In the genomic region with DNA sequence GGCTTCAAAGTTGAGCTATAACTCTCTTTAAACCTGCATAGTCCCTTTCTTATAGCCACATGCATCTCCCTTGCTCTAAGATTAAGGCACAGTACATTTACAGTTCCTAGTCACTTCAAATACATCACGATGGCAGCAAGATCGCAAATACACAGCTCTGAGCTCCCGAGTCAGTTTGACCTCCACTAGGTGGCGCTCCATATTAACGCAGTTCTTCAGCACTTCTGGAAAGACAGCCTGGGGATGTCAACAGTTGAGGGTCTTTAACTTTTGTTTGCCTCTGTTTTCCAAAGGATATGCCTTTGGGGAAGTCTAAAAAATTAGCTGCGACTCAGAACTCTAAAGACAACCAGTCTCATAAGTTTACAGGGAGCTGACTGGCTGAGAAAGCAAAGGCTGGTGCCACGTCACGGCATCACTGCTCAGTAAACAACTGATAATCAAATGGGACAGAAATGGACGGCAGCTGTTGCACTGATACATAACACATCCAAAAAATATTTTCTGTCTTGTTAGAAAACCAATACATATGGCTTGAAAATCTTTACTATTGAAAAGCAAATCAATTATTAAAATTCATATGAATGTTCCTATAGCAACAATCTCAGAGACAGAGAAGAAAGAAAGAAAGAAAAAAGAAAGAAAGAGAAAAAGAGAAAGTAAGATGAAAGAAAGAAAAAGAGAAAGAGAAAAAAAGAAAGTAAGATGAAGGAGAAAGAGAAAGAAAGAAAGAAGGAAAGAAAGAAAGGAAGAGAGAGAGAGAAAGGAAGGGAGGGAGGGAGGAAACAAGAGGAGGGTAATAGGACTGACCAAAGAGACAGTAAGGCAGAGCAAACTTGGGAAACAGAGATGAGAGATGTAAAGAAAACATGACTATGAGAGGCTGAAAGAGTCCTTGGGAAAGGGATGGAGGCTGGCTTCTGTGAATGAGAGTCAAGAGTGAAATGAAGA, we compare ENCODE assay signal across 8 cellular contexts.
DNase-seq lines count a peak whose midpoint lies in the region; ATAC-seq and TF ChIP-seq lines count a peak whose summit lies in the region.

No MANE protein-coding gene starts in this region.

- H3K4me1 Mint-ChIP-seq in Calu3 (ENCODE audit: low read depth, unreplicated experiment): no peaks in the 10 kb centered on the region

- in situ Hi-C loops in T47D (cut with HindIII; ENCODE audit: low pct_unique_long_range_greater_than_20kb, low sequenced_read_pairs): no loop called here

- no peaks in the 10 kb centered on the region for H3K9me3 Mint-ChIP-seq in Calu3 (ENCODE audit: low read depth, unreplicated experiment)

- peak; percentile 50 for DNase-seq in Calu3
- DNase-seq in NCI-H82 treated with DMSO at 0.1 percent for 48 hours (lab: John Stamatoyannopoulos, UW; ENCODE audit: unreplicated experiment): peak; percentile 60
- DNase-seq in T47D (ENCODE audit: low read depth in 1 of 2, low spot score in 1 of 2): peak; percentile 9 to 69
- DNase-seq in islet precursor cell: peak; percentile 72
- peak; percentile 49 for DNase-seq in stimulated activated CD8-positive, alpha-beta memory T cell treated with anti-CD3 and anti-CD28 coated beads, Interleukin-4, amount 100 ng/mL, for 48 hours
- DNase-seq in T-helper 9 cell: no peak

- CTCF ChIA-PET in Calu3 (lab: Charles Lee): no interaction called here

- H3K4me3 Mint-ChIP-seq in Calu3 (ENCODE audit: low read depth, unreplicated experiment): no peak overlapping the region

- intact Hi-C loops in Calu3 (cut with micrococcal nuclease; ENCODE audit: unreplicated experiment): loop anchor here (10.0 kb wide), 1 partner anchor 1109 kb away; no protein-coding TSS in a partner anchor

- H3K27ac Mint-ChIP-seq in Calu3 (ENCODE audit: unreplicated experiment): peak overlapping the region; percentile 28

- H3K27me3 Mint-ChIP-seq in Calu3 (ENCODE audit: unreplicated experiment): peaks cover 5% of the 10 kb centered on the region

- H3K36me3 Mint-ChIP-seq in Calu3 (ENCODE audit: insufficient read depth, unreplicated experiment): no peaks in the 10 kb centered on the region

- no TSS peak for BruUV-seq in Calu3 (replicated peaks; lab: Mats Ljungman, UMichigan)

- TF ChIP-seq CTCF in Calu3 (IDR thresholded peaks at IDR 0.05; ENCODE audit: unreplicated experiment): peak; percentile 40

- ATAC-seq in GM18861 (IDR thresholded peaks at IDR 0.05; ENCODE audit: unreplicated experiment) (peak; percentile 85), HG03135 (IDR thresholded peaks at IDR 0.05; ENCODE audit: unreplicated experiment) (peak; percentile 72)
